In genomic region chrX:55668084-55668483, GRCh38 we compare ENCODE assay signal across 33 cellular contexts. TPM values are rescaled to one million over a fixed set of nuclear protein-coding genes. Genes with fewer than 3 reads are reported as not detected.
"Had no signal": no experiment of that assay in that cellular context is flagged by ENCODE, and none has a peak within 500 bp of the region (broad histone marks: within the 10 kb centered on the region; RNA-seq: fewer than 3 reads in every experiment).

No MANE protein-coding gene starts in this region.

- DNase-seq: colonic mucosa; cortex of kidney; effector CD8-positive, alpha-beta T cell; effector memory CD8-positive, alpha-beta T cell; endodermal cell; erythroblast; esophagus squamous epithelium; foreskin fibroblast; foreskin melanocyte; gastrocnemius medialis; glutamatergic neuron; head of caudate nucleus; heart right ventricle; hippocampal formation; left cardiac atrium; left lung; left ventricle myocardium superior; lower lobe of right lung; mesenchymal stem cell; midbrain had no signal

- H3K27me3 Mint-ChIP-seq: dendritic cell treated with granulocyte-macrophage colony-stimulating factor and Interleukin-4, amounts not matched to agents 40 ng/mL and 50 ng/mL, for 4 days; effector memory CD8-positive, alpha-beta T cell had no signal

- H3K9me3 ChIP-seq: colonic mucosa, left lung, lower lobe of right lung had no signal

- FAIRE-seq: endometrium, islet of Langerhans, keratinocyte had no signal

- H3K36me3 ChIP-seq: colonic mucosa, esophagus squamous epithelium, gastrocnemius medialis, heart right ventricle, left lung, lower lobe of right lung had no signal

- H3K27me3 ChIP-seq: colonic mucosa, esophagus squamous epithelium, gastrocnemius medialis, heart right ventricle, left lung had no signal

- ATAC-seq: effector memory CD8-positive, alpha-beta T cell; esophagus mucosa; gastrocnemius medialis; heart right ventricle; left cardiac atrium; left lung; left ventricle myocardium superior; lower lobe of right lung had no signal

- H3K4me3 ChIP-seq: colonic mucosa, esophagus squamous epithelium, gastrocnemius medialis, heart right ventricle, left lung, lower lobe of right lung had no signal

- H3K27ac ChIP-seq: colonic mucosa, epithelial cell of prostate, esophagus squamous epithelium, gastrocnemius medialis, heart right ventricle, left lung, lower lobe of right lung had no signal

- H3K4me1 Mint-ChIP-seq: endodermal cell had no signal

- H3K4me1 ChIP-seq: colonic mucosa, esophagus squamous epithelium, gastrocnemius medialis, heart right ventricle, left lung, lower lobe of right lung had no signal

- H3K4me3 Mint-ChIP-seq: dendritic cell treated with granulocyte-macrophage colony-stimulating factor and Interleukin-4, amounts not matched to agents 40 ng/mL and 50 ng/mL, for 4 days; effector memory CD8-positive, alpha-beta T cell; endodermal cell had no signal

- H3K27ac Mint-ChIP-seq: dendritic cell treated with granulocyte-macrophage colony-stimulating factor and Interleukin-4, amounts not matched to agents 40 ng/mL and 50 ng/mL, for 4 days; effector memory CD8-positive, alpha-beta T cell; endodermal cell had no signal

RNA-seq across cellular contexts. Expression of gene FOXR2, which starts 44.9 kb away (rescaled TPM):
- total RNA-seq: colonic mucosa, dermis microvascular lymphatic vessel endothelial cell, endodermal cell, esophagus mucosa, esophagus squamous epithelium, gastrocnemius medialis, glomerular endothelial cell, heart right ventricle, kidney epithelial cell, left cardiac atrium, left lung, left ventricle myocardium superior, lower leg skin, lower lobe of right lung, lung microvascular endothelial cell, mononuclear cell, mucosa of gallbladder had no signal
- polyA plus RNA-seq: heart right ventricle, keratinocyte had no signal
